In genomic region chr2:132337135-132337534, GRCh38 we compare ENCODE assay signal across 1 cellular context.
TF ChIP-seq lines count a peak whose summit lies in the region.
"Not testable (repeated sequence)": the region's sequence is repeated elsewhere in the genome, so short reads cannot be mapped to it uniquely, and the experiment has no call there.

No MANE protein-coding gene starts in this region.

TF ChIP-seq in K562, 482 proteins besides CTCF, POLR2A, EP300 and RAD21 (continued from another document):
- not testable (repeated sequence) for TF ChIP-seq ATF1 (CRISPR knock-in tag; IDR thresholded peaks at IDR 0.05)
- TF ChIP-seq ATF1 (tag; IDR thresholded peaks at IDR 0.05) (peak; percentile 66), POLR2H (tag; IDR thresholded peaks at IDR 0.05; ENCODE audit: low read depth) (0 out of 2 replicates have a peak, but pooled peaks have one; percentile 14), FOSL1 (tag; conservative IDR thresholded peaks at IDR 0.05) (0 out of 2 replicates have a peak, but pooled peaks have one; percentile 23)
TF ChIP-seq in K562: peak in this region for 11; not testable (repeated sequence) for 471.
